Comparison of ENCODE assay signal across 1 cellular context in genomic region chr15:28182216-28182615, GRCh38.
TF ChIP-seq lines count a peak whose summit lies in the region.

No MANE protein-coding gene starts in this region.

TF ChIP-seq in GM23338, 12 proteins besides CTCF, POLR2A, EP300 and RAD21 (continued from another document):
- TF ChIP-seq ZNF462 (CRISPR knock-in tag; IDR thresholded peaks at IDR 0.05) (no peak), ZNF114 (CRISPR knock-in tag; IDR thresholded peaks at IDR 0.05) (no peak), STAT1 (IDR thresholded peaks at IDR 0.05; ENCODE audit: unreplicated experiment) (no peak), POLR2AphosphoS5 (IDR thresholded peaks at IDR 0.05; ENCODE audit: low read depth) (no peak), ZNF331 (CRISPR knock-in tag; IDR thresholded peaks at IDR 0.05; ENCODE audit: low read depth) (no peak)
